Comparison of ENCODE assay signal across 12 cellular contexts in the genomic region with DNA sequence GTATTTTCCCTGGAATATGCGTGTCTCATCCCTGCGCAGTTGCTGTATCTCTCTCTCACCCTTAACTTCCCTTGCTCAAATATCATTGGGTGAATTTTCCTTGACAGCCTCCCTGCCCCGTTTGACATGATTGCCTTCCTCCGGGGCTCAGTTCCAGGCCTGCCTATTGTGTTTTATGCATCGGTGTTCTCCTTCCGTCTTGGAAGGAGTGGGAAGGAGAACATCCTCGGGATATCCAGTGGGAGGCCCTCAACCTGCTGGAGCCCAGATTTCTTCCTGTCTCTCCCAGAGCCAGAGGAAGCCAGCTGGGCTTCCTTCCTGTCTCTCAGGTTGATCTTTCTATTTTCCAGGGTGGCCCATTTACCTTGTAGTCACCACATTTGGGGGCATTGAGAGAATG.
"Had no signal": no experiment of that assay in that cellular context is flagged by ENCODE, and none has a peak within 500 bp of the region (broad histone marks: within the 10 kb centered on the region; RNA-seq: fewer than 3 reads in every experiment).

No MANE protein-coding gene starts in this region.

- H3K27me3 ChIP-seq: adrenal gland, neural progenitor cell had no signal

- DNase-seq: activated CD4-positive, alpha-beta T cell treated with anti-CD3 and anti-CD28 coated beads for 48 hours; activated CD8-positive, alpha-beta memory T cell treated with anti-CD3 and anti-CD28 coated beads for 24 hours; activated naive CD4-positive, alpha-beta T cell treated with anti-CD3 and anti-CD28 coated beads, Interleukin-2, amount 10 ng/mL, durations not matched to agents 7 days and 5 days; cerebellar nuclear complex; mesenchymal stem cell; T-helper 1 cell had no signal

- H3K4me3 ChIP-seq: adrenal gland, esophagus muscularis mucosa, neural progenitor cell, smooth muscle cell had no signal

- H2AFZ ChIP-seq: neural progenitor cell had no signal

- H3K27ac Mint-ChIP-seq: activated naive CD4-positive, alpha-beta T cell treated with anti-CD3 and anti-CD28 coated beads, Interleukin-2, amount 10 ng/mL, durations not matched to agents 7 days and 5 days; activated T-helper 17 cell treated with anti-CD3 and anti-CD28 coated beads, Interleukin-2, amount 50 U/mL, for 72 hours; neural progenitor cell; type B pancreatic cell had no signal

- H3K36me3 ChIP-seq: adrenal gland, esophagus muscularis mucosa, neural progenitor cell had no signal

- ATAC-seq: activated T-helper 17 cell treated with anti-CD3 and anti-CD28 coated beads, Interleukin-2, amount 50 U/mL, for 72 hours had no signal

- H3K4me1 ChIP-seq: neural progenitor cell had no signal

- H3K27ac ChIP-seq: esophagus muscularis mucosa, neural progenitor cell had no signal

- H3K4me2 ChIP-seq: neural progenitor cell, smooth muscle cell had no signal

- H3K4me3 Mint-ChIP-seq: activated naive CD4-positive, alpha-beta T cell treated with anti-CD3 and anti-CD28 coated beads, Interleukin-2, amount 10 ng/mL, durations not matched to agents 7 days and 5 days; activated T-helper 17 cell treated with anti-CD3 and anti-CD28 coated beads, Interleukin-2, amount 50 U/mL, for 72 hours; neural progenitor cell; type B pancreatic cell had no signal

- H3K36me3 Mint-ChIP-seq: activated naive CD4-positive, alpha-beta T cell treated with anti-CD3 and anti-CD28 coated beads, Interleukin-2, amount 10 ng/mL, durations not matched to agents 7 days and 5 days; neural progenitor cell; type B pancreatic cell had no signal

- H3K9me3 Mint-ChIP-seq: activated naive CD4-positive, alpha-beta T cell treated with anti-CD3 and anti-CD28 coated beads, Interleukin-2, amount 10 ng/mL, durations not matched to agents 7 days and 5 days; activated T-helper 17 cell treated with anti-CD3 and anti-CD28 coated beads, Interleukin-2, amount 50 U/mL, for 72 hours; neural progenitor cell; type B pancreatic cell had no signal

- H3K9me3 ChIP-seq: adrenal gland, esophagus muscularis mucosa had no signal
